In genomic region chr2:219352448-219353023, GRCh38 we compare ENCODE assay signal across 8 cellular contexts. TPM values are rescaled to one million over a fixed set of nuclear protein-coding genes. Genes with fewer than 3 reads are reported as not detected.
A peak's percentile ranks its signal among the peaks of the same experiment; 100 is the strongest.
DNase-seq lines count a peak whose midpoint lies in the region; ATAC-seq and TF ChIP-seq lines count a peak whose summit lies in the region.

No MANE protein-coding gene starts in this region.

- no peaks in the 10 kb centered on the region for H4K20me1 ChIP-seq in PC-9 (ENCODE audit: insufficient read depth)

- intact Hi-C loops in PC-9 (cut with micrococcal nuclease; ENCODE audit: unreplicated experiment): loop anchor here (2.0 to 5.0 kb wide), 2 partner anchors 175 to 192 kb away; partner anchors contain the start of genes CNPPD1, NHEJ1 and RETREG2

- BruUV-seq in PC-9 (replicated peaks; lab: Mats Ljungman, UMichigan): no TSS peak

- CTCF ChIA-PET in PC-9 (lab: Charles Lee): interaction anchor here (0.6 kb wide), 1 partner anchor 33 kb away, joined by 3 read pairs; no protein-coding TSS in a partner anchor

- H3K9me3 ChIP-seq in PC-9 (ENCODE audit: insufficient read depth, low read depth): no peaks in the 10 kb centered on the region
- H3K9me3 ChIP-seq in upper lobe of left lung: no peaks in the 10 kb centered on the region

- H3K4me1 ChIP-seq in PC-9 (replicated peaks; ENCODE audit: insufficient read depth): no peaks in the 10 kb centered on the region
- no peaks in the 10 kb centered on the region for H3K4me1 ChIP-seq in upper lobe of left lung

- no peaks in the 10 kb centered on the region; the same call in 1 of the 2 replicates for H3K27me3 ChIP-seq in GM06990 (replicated peaks; ENCODE audit: control insufficient read depth, insufficient read depth, low read length)
- H3K27me3 ChIP-seq in PC-9 (ENCODE audit: insufficient read depth, low read depth): peaks cover 55% of the 10 kb centered on the region
- no peaks in the 10 kb centered on the region for H3K27me3 ChIP-seq in upper lobe of left lung

- no peaks in the 10 kb centered on the region for H3F3A ChIP-seq in PC-9 (ENCODE audit: insufficient read depth, low read depth)

- DNase-seq in GM06990 (ENCODE audit: extremely low read depth, insufficient read length) (no peak), HT1080 (ENCODE audit: low read depth) (peak; percentile 61), PC-9 (peak; percentile 40 to 68), fibroblast of pulmonary artery (ENCODE audit: low read depth) (peak; percentile 69), nucleus accumbens (lab: John Stamatoyannopoulos, UW) (peak in 36 of 56 donors; percentile 4 to 86 (median 38)), upper lobe of left lung (peak in 1 of 2 donors; percentile 32)
- DNase-seq in activated T-cell treated with anti-CD3 and anti-CD28 coated beads, Interleukin-2, amount 50 U/mL, for 48 hours: peak; percentile 81 to 83

- no peak overlapping the region for H2AFZ ChIP-seq in PC-9

- POLR2A ChIA-PET in PC-9 (lab: Charles Lee; ENCODE audit: unreplicated experiment): no interaction called here

- ATAC-seq in upper lobe of left lung (ENCODE audit: low FRiP score in 2 of 2): peak in 1 of 2 donors; percentile 71
- ATAC-seq in GM21723 (IDR thresholded peaks at IDR 0.05; ENCODE audit: unreplicated experiment): no peak

- no peak overlapping the region for H3K4me3 ChIP-seq in GM06990 (replicated peaks; ENCODE audit: low read depth, low read length)
- H3K4me3 ChIP-seq in PC-9: no peak overlapping the region
- H3K4me3 ChIP-seq in fibroblast of pulmonary artery (replicated peaks; ENCODE audit: low read depth, low read length): no peak overlapping the region
- H3K4me3 ChIP-seq in upper lobe of left lung: no peak overlapping the region

- no peak for TF ChIP-seq EP300 in upper lobe of left lung (IDR thresholded peaks at IDR 0.05)

- peak; percentile 66 for TF ChIP-seq CTCF in GM06990 (IDR thresholded peaks at IDR 0.05; ENCODE audit: insufficient read depth, low read length, poor library complexity, severe bottlenecking)
- peak; percentile 85 for TF ChIP-seq CTCF in PC-9 (conservative IDR thresholded peaks at IDR 0.05)
- peak; percentile 69 for TF ChIP-seq CTCF in fibroblast of pulmonary artery (IDR thresholded peaks at IDR 0.05; ENCODE audit: low read length, missing control alignments)
- TF ChIP-seq CTCF in upper lobe of left lung (IDR thresholded peaks at IDR 0.05): peak; percentile 43 to 63 (median 47)

- H3K27ac ChIP-seq in PC-9 (no peak overlapping the region), upper lobe of left lung (no peak overlapping the region)

- TF ChIP-seq POLR2A in upper lobe of left lung (IDR thresholded peaks at IDR 0.05): no peak

- H3K9me2 ChIP-seq in PC-9 (ENCODE audit: insufficient read depth): no peaks in the 10 kb centered on the region

- H3K79me2 ChIP-seq in PC-9 (ENCODE audit: low read depth): no peaks in the 10 kb centered on the region

- H3K36me3 ChIP-seq in GM06990 (ENCODE audit: control insufficient read depth, insufficient read depth, low read length) (no peaks in the 10 kb centered on the region), PC-9 (ENCODE audit: low read depth) (no peaks in the 10 kb centered on the region), upper lobe of left lung (no peaks in the 10 kb centered on the region)

- 5 to 8% methylated on average over 5 of the region's 5 CpGs for WGBS in upper lobe of left lung, 2 donors

- H3K4me2 ChIP-seq in PC-9: no peak overlapping the region

RNA-seq across cellular contexts. Expression of gene RESP18, which starts 20.0 kb away (rescaled TPM):
- not detected in 2 replicates for total RNA-seq in HT1080 (2014; rRNA removed; shearing (Covaris generic))
- not detected in 2 replicates for polyA plus RNA-seq in HT1080 (2015; cell fraction: cytosol; rRNA removed)
- not detected in 2 replicates for polyA plus RNA-seq in HT1080 (2015; cell fraction: nucleus; rRNA removed)
- total RNA-seq in PC-9 (2021) (not detected in 2 replicates), upper lobe of left lung (not detected)

RNA-seq across cellular contexts. Expression of gene DNPEP, which starts 35.2 kb away (rescaled TPM):
- total RNA-seq in HT1080 (2014; rRNA removed; shearing (Covaris generic)): 77.0 and 94.9 TPM in 2 replicates
- 47.9 and 51.9 TPM in 2 replicates for polyA plus RNA-seq in HT1080 (2015; cell fraction: cytosol; rRNA removed)
- 68.4 and 78.0 TPM in 2 replicates for polyA plus RNA-seq in HT1080 (2015; cell fraction: nucleus; rRNA removed)
- total RNA-seq in PC-9 (2021) (99.1 and 107 TPM in 2 replicates), upper lobe of left lung (100 to 1,000 TPM in 1 of 6 donors, 10 to 100 TPM in 5; 31.9 to 141 (median 75.1) TPM)

RNA-seq across cellular contexts. Expression of gene PTPRN, which starts 43.3 kb away (rescaled TPM):
- total RNA-seq in HT1080 (2014; rRNA removed; shearing (Covaris generic)): 10.2 and 11.2 TPM in 2 replicates
- 2.0 and 2.4 TPM in 2 replicates for polyA plus RNA-seq in HT1080 (2015; cell fraction: cytosol; rRNA removed)
- polyA plus RNA-seq in HT1080 (2015; cell fraction: nucleus; rRNA removed): 3.2 and 4.1 TPM in 2 replicates
- total RNA-seq in PC-9 (2021): not detected in 2 replicates
- total RNA-seq in upper lobe of left lung: 1 to 10 TPM in 2 of 6 donors, under 1 TPM in 2, not detected in 2; 0.20 to 4.4 (median 0.68) TPM
